ENCODE assay signal across 11 cellular contexts in the genomic region with DNA sequence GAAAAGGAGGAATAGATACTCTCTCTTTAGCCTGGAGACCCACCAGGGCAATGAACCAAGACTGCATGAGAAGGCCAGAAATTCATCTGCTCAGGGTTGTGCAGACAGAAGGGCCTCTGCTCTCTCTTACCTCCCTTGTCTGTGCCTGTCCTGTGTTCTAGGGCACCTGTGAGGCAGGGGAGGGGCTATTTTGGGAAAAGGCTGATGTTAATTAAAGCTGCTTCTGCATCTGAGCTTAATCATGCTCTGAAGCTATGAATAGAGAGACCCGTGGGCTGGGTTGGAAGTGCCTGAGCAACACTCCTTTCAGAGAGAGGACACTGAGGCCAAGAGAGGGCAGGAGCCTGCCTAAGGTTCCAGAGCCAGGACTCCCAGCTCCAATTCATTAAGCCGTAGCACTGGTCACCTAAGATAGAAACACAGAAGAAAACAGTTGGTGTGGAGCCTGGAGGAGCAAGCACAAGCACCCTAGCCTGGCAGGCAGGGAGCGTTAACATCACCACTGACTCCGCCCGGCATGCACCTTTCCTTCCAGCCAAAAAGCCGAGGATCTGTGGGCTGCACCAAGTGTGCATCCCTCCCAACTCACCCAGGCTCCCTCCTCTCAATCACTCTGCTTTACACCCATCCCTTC. TPM values are rescaled to one million over a fixed set of nuclear protein-coding genes. Genes with fewer than 3 reads are reported as not detected.
DNase-seq lines count a peak whose midpoint lies in the region; ATAC-seq and TF ChIP-seq lines count a peak whose summit lies in the region.
"Had no signal": no experiment of that assay in that cellular context is flagged by ENCODE, and none has a peak within 500 bp of the region (broad histone marks: within the 10 kb centered on the region; RNA-seq: fewer than 3 reads in every experiment).

No MANE protein-coding gene starts in this region.

- H4K20me1 ChIP-seq in MM.1S (ENCODE audit: insufficient read depth, low read length), result no peaks in the 10 kb centered on the region

- no peaks in the 10 kb centered on the region for H3K79me2 ChIP-seq in MM.1S (ENCODE audit: low read length)

- ATAC-seq in GM21786 (IDR thresholded peaks at IDR 0.05; ENCODE audit: unreplicated experiment) (peak; percentile 9), Panc1 (peak; percentile 12), GM19455 (IDR thresholded peaks at IDR 0.05; ENCODE audit: unreplicated experiment) (no peak), HG03175 (IDR thresholded peaks at IDR 0.05; ENCODE audit: unreplicated experiment) (no peak)

- TF ChIP-seq CTCF in C4-2B (conservative IDR thresholded peaks at IDR 0.05) (peak; percentile 62), Panc1 (IDR thresholded peaks at IDR 0.05) (peak; percentile 50), MM.1S (IDR thresholded peaks at IDR 0.05; ENCODE audit: low read length) (no peak)

- no peak overlapping the region for H3K27ac ChIP-seq in C4-2B
- H3K27ac ChIP-seq in Panc1 (ENCODE audit: low read length), result no peak overlapping the region
- no peak overlapping the region for H3K27ac ChIP-seq in substantia nigra (ENCODE audit: low read depth, low read length, poor library complexity, severe bottlenecking)
- H3K27ac ChIP-seq in MM.1S (ENCODE audit: low read length), result no peak overlapping the region
- H3K27ac ChIP-seq: ovary had no signal

- H3K36me3 ChIP-seq in Panc1 (ENCODE audit: control insufficient read depth, insufficient read depth, low read length) (no peaks in the 10 kb centered on the region), MM.1S (replicated peaks; ENCODE audit: insufficient read depth, low read length) (no peaks in the 10 kb centered on the region)
- H3K36me3 ChIP-seq: ovary had no signal

- H3K27me3 ChIP-seq in Panc1 (ENCODE audit: control insufficient read depth, insufficient read depth, low read length) (no peaks in the 10 kb centered on the region), MM.1S (replicated peaks; ENCODE audit: insufficient read depth, low read length) (no peaks in the 10 kb centered on the region)
- H3K27me3 ChIP-seq: ovary had no signal

- intact Hi-C loops in Panc1 (cut with micrococcal nuclease; ENCODE audit: unreplicated experiment), result loop anchor here (1.0 kb wide), 1 partner anchor 92 kb away; no protein-coding TSS in a partner anchor

- H3K4me1 ChIP-seq in Panc1 (ENCODE audit: control insufficient read depth, insufficient read depth, low read length) (peaks cover 10% of the 10 kb centered on the region), MM.1S (ENCODE audit: low read length) (peaks cover 7% of the 10 kb centered on the region; the same call in 1 of the 2 replicates)

- DNase-seq in Panc1 (ENCODE audit: low read depth, low spot score), result no peak
- DNase-seq in inferior parietal cortex (ENCODE audit: extremely low spot score), result peak; percentile 17
- no peak for DNase-seq in substantia nigra (lab: John Stamatoyannopoulos, UW)
- no peak for DNase-seq in MM.1S
- DNase-seq: KG1 had no signal

- H2AFZ ChIP-seq in MM.1S (ENCODE audit: low read length), result no peak overlapping the region

- no peak overlapping the region for H3K4me2 ChIP-seq in MM.1S (ENCODE audit: low read depth, low read length)

- CTCF ChIA-PET in Panc1 (lab: Charles Lee), result interaction anchor here (0.7 to 1.4 kb wide), 5 partner anchors 32 to 98 kb away, joined by 3 to 18 read pairs (median 4); partner anchors contain the start of gene STING1

- H3F3A ChIP-seq in MM.1S (ENCODE audit: insufficient read depth, low read length), result peaks cover 8% of the 10 kb centered on the region

- POLR2A ChIA-PET in Panc1 (lab: Charles Lee), result interaction anchor here (0.5 kb wide), 1 partner anchor 1015 kb away, joined by 10 read pairs; no protein-coding TSS in a partner anchor

- no TSS peak for BruUV-seq in Panc1 (replicated peaks; lab: Mats Ljungman, UMichigan)

- H3K9ac ChIP-seq in MM.1S (ENCODE audit: low read length), result no peak overlapping the region; the same call in 1 of the 2 replicates

- H3K4me3 ChIP-seq in Panc1 (ENCODE audit: low read depth in 2 of 2, low read length in 2 of 2), result no peak overlapping the region
- H3K4me3 ChIP-seq in MM.1S (ENCODE audit: low read length), result no peak overlapping the region
- H3K4me3 ChIP-seq: ovary had no signal

- H3K9me3 ChIP-seq in Panc1 (ENCODE audit: control insufficient read depth, insufficient read depth, low read depth, low read length) (no peaks in the 10 kb centered on the region), MM.1S (replicated peaks; ENCODE audit: insufficient read depth, low read length) (no peaks in the 10 kb centered on the region)
- H3K9me3 ChIP-seq: ovary had no signal

- in situ Hi-C loops in Panc1 (cut with HindIII; ENCODE audit: low pct_unique_long_range_greater_than_20kb, low sequenced_read_pairs), result loop anchor here (25.0 kb wide), 1 partner anchor 102 kb away; the partner anchor contains the start of gene SPATA24

- no peaks in the 10 kb centered on the region for H3K9me2 ChIP-seq in MM.1S (replicated peaks; ENCODE audit: insufficient read depth, low read length)

RNA-seq across cellular contexts. Expression of gene STING1, which starts 31.4 kb away (rescaled TPM):
- 22.8 TPM for total RNA-seq in Panc1 (2021; ENCODE audit: unreplicated experiment)
- polyA plus RNA-seq in Panc1 (2012; ENCODE audit: insufficient read length), result 25.8 TPM

RNA-seq across cellular contexts. Expression of gene SMIM33, which starts 43.2 kb away (rescaled TPM):
- not detected for total RNA-seq in Panc1 (2021; ENCODE audit: unreplicated experiment)
- not detected for polyA plus RNA-seq in Panc1 (2012; ENCODE audit: insufficient read length)
- total RNA-seq: ovary had no signal
- polyA plus RNA-seq: liver, ovary had no signal

RNA-seq across cellular contexts. Expression of gene UBE2D2, which starts 47.2 kb away (rescaled TPM):
- total RNA-seq in Panc1 (2021; ENCODE audit: unreplicated experiment), result 222 TPM
- polyA plus RNA-seq in Panc1 (2012; ENCODE audit: insufficient read length), result 98.2 TPM

RNA-seq across cellular contexts. Expression of gene ECSCR, which starts 51.4 kb away (rescaled TPM):
- total RNA-seq in Panc1 (2021; ENCODE audit: unreplicated experiment), result not detected
- not detected for polyA plus RNA-seq in Panc1 (2012; ENCODE audit: insufficient read length)

Comparison
In these comparisons a context has a peak if more than half of its experiments do, and no peak if none do; other contexts are left out.
1. ATAC-seq: peak in GM21786 (single experiment) and Panc1 (single experiment); none in GM19455 (single experiment) and HG03175 (single experiment).